In the genomic region with DNA sequence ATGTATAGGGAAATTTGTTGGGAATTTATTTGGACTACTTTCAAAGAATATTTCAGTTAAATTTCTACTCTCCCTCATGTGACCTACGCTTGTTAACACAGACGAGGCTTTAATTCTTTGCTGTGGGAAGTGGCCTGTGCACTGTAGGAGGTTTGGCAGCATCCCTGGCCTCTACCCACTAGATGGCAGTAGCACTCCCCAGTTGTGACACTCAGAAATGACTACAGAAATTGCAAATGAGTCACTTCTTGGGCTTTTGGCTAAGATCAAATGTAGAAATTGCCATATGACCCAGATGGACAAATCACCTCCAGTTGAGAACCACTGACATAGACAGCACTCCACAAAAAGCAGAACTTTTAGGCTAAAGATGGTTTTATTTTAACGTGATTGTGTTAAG, we compare ENCODE assay signal across 8 cellular contexts. TPM values are rescaled to one million over a fixed set of nuclear protein-coding genes. Genes with fewer than 3 reads are reported as not detected.
A peak's percentile ranks its signal among the peaks of the same experiment; 100 is the strongest.
DNase-seq lines count a peak whose midpoint lies in the region; ATAC-seq and TF ChIP-seq lines count a peak whose summit lies in the region.

No MANE protein-coding gene starts in this region.

- no peaks in the 10 kb centered on the region for H3K9me3 ChIP-seq in MG63
- H3K9me3 ChIP-seq in hepatocyte (ENCODE audit: low read depth), result no peaks in the 10 kb centered on the region

- no peaks in the 10 kb centered on the region for H3K36me3 ChIP-seq in MG63
- H3K36me3 ChIP-seq in hepatocyte (replicated peaks; ENCODE audit: insufficient read depth, low read depth), result no peaks in the 10 kb centered on the region

- H3K4me2 ChIP-seq in hepatocyte, result no peak overlapping the region

- no peaks in the 10 kb centered on the region for H3K4me1 ChIP-seq in hepatocyte (ENCODE audit: insufficient read depth)

- ATAC-seq in GM21717 (IDR thresholded peaks at IDR 0.05; ENCODE audit: unreplicated experiment) (peak; percentile 82), GM18505 (IDR thresholded peaks at IDR 0.05; ENCODE audit: unreplicated experiment) (no peak)

- no peak overlapping the region for H2AFZ ChIP-seq in hepatocyte

- WGBS in hepatocyte (ENCODE audit: low lambda C conversion rate, missing lambda C conversion rate), result 30% methylated on average over 3 of the region's 3 CpGs

- no peak overlapping the region for H3K27ac ChIP-seq in hepatocyte

- DNase-seq in DMS53 (lab: John Stamatoyannopoulos, UW), result peak; percentile 69
- peak; percentile 35 for DNase-seq in MG63
- DNase-seq in T-helper 2 cell, result peak in 4 of 5 experiments; percentile 12 to 66 (median 16)
- peak; percentile 76 for DNase-seq in astrocyte of the hippocampus (ENCODE audit: low read depth, low spot score)
- peak; percentile 84 for DNase-seq in hepatocyte (ENCODE audit: low spot score)
- DNase-seq in stimulated activated CD4-positive, alpha-beta T cell treated with anti-CD3 and anti-CD28 coated beads, Interleukin-12 subunit alpha, Interleukin-12 subunit beta, amount 100 ng/mL, for 4 hours, result peak; percentile 40

- H3K79me2 ChIP-seq in hepatocyte, result no peaks in the 10 kb centered on the region

- H4K20me1 ChIP-seq in hepatocyte (ENCODE audit: insufficient read depth, poor library complexity, severe bottlenecking), result no peaks in the 10 kb centered on the region

- TF ChIP-seq CTCF in hepatocyte (IDR thresholded peaks at IDR 0.05; ENCODE audit: poor library complexity), result peak; percentile 90

- no peak for TF ChIP-seq POLR2A in GM18505 (IDR thresholded peaks at IDR 0.05; ENCODE audit: borderline replicate concordance, extremely low read depth, insufficient read depth, insufficient read length)

- no peaks in the 10 kb centered on the region for H3K9me2 ChIP-seq in hepatocyte (replicated peaks; ENCODE audit: insufficient read depth)

- H3K4me3 ChIP-seq in MG63 (no peak overlapping the region), hepatocyte (no peak overlapping the region)

- H3K27me3 ChIP-seq in MG63 (no peaks in the 10 kb centered on the region), hepatocyte (no peaks in the 10 kb centered on the region)

RNA-seq across cellular contexts. Expression of a gene that starts 22.1 kb away (rescaled TPM):
- 16.4 and 39.5 TPM in 2 replicates for total RNA-seq in MG63 (2014; rRNA removed; shearing (Covaris generic); ENCODE audit: low replicate concordance)
- 14.3 and 16.5 TPM in 2 replicates for total RNA-seq in hepatocyte
- 10.8 and 18.6 TPM in 2 replicates for polyA plus RNA-seq in hepatocyte

RNA-seq across cellular contexts. Expression of a gene that starts 29.6 kb away (rescaled TPM):
- total RNA-seq in MG63 (2014; rRNA removed; shearing (Covaris generic); ENCODE audit: low replicate concordance), result not detected in 2 replicates
- total RNA-seq in hepatocyte, result 0.07 and 0.08 TPM in 2 replicates
- not detected in 2 replicates for polyA plus RNA-seq in hepatocyte

Comparison
In these comparisons a context has a peak if more than half of its experiments do, and no peak if none do; other contexts are left out.
1. DNase-seq: peak in every context shown above with its lines; median percentile 84 in hepatocyte; 76 in astrocyte of the hippocampus; 69 in DMS53; 40 in stimulated activated CD4-positive, alpha-beta T cell treated with anti-CD3 and anti-CD28 coated beads, Interleukin-12 subunit alpha, Interleukin-12 subunit beta, amount 100 ng/mL, for 4 hours; 35 in MG63; 16 in T-helper 2 cell.